Comparison of ENCODE assay signal across 20 cellular contexts in genomic region chr19:35126624-35126959, GRCh38. TPM values are rescaled to one million over a fixed set of nuclear protein-coding genes. Genes with fewer than 3 reads are reported as not detected.
DNase-seq lines count a peak whose midpoint lies in the region; ATAC-seq, FAIRE-seq and TF ChIP-seq lines count a peak whose summit lies in the region.
"Had no signal": no experiment of that assay in that cellular context is flagged by ENCODE, and none has a peak within 500 bp of the region (broad histone marks: within the 10 kb centered on the region; RNA-seq: fewer than 3 reads in every experiment).

No MANE protein-coding gene starts in this region.

- 93% methylated on average over 19 of the region's 20 CpGs; no CpG with 5 or more reads in 1 of the 2 experiments for WGBS in H1 (ENCODE audit: extremely low coverage in 1 of 2, insufficient coverage in 1 of 2, insufficient read length in 1 of 2, insufficient replicate concordance in 2 of 2, low coverage in 1 of 2, low lambda C conversion rate in 2 of 2, missing lambda C conversion rate in 1 of 2), 2 experiments
- no CpG with 5 or more reads among the region's 20 CpGs for WGBS in suprapubic skin

- H2BK15ac ChIP-seq in H1 (ENCODE audit: low read length), result no peak overlapping the region

- H3K9ac ChIP-seq in H1 (replicated peaks in 1 of 4; ENCODE audit: extremely low read depth in 1 of 4, low read depth in 3 of 4, low read length in 3 of 4) (no peak overlapping the region), neural progenitor cell (no peak overlapping the region)

- H3K27ac Mint-ChIP-seq in neural progenitor cell, result no peak overlapping the region
- H3K27ac Mint-ChIP-seq: activated naive CD8-positive, alpha-beta T cell treated with anti-CD3 and anti-CD28 coated beads, Interleukin-2, amount 10 ng/mL, durations not matched to agents 7 days and 5 days; activated T-cell treated with anti-CD3 and anti-CD28 coated beads, Interleukin-2, amount 50 U/mL, for 72 hours had no signal

- no peak for ATAC-seq in HG02763 (IDR thresholded peaks at IDR 0.05; ENCODE audit: unreplicated experiment)
- ATAC-seq: activated CD8-positive, alpha-beta T cell treated with anti-CD3 and anti-CD28 coated beads, Interleukin-2, amount 10 ng/mL, durations not matched to agents 7 days and 5 days; activated T-cell treated with anti-CD3 and anti-CD28 coated beads, Interleukin-2, amount 50 U/mL, for 72 hours; pancreas; stimulated activated memory B cell treated with anti-CD40 and anti-IgM and Interleukin-4, amounts not matched to agents 10 μg/mL and 1 μg/mL and 100 μg/mL, for 72 hours had no signal

- peak overlapping the region; percentile 83 for H4K8ac ChIP-seq in H1 (ENCODE audit: extremely low read depth, insufficient read depth, low read length)

- H4K91ac ChIP-seq in H1 (replicated peaks; ENCODE audit: insufficient read length, low read length), result no peak overlapping the region

- H3K18ac ChIP-seq in H1 (ENCODE audit: extremely low read depth, low read length), result peak overlapping the region; percentile 19; the same call in 1 of the 2 replicates

- no peaks in the 10 kb centered on the region for H3K79me1 ChIP-seq in H1 (ENCODE audit: low read depth, low read length)

- no peaks in the 10 kb centered on the region for H3K23me2 ChIP-seq in H1 (ENCODE audit: low read depth, low read length)

- CTCF ChIA-PET in H1 (lab: Charles Lee; ENCODE audit: partially characterized antibody), result interaction anchor here (0.6 to 3.1 kb wide), 4 partner anchors 10 to 743 kb away, joined by 3 to 22 read pairs (median 12); partner anchors contain the start of genes FXYD1 and LGI4

- H3K4ac ChIP-seq in H1 (replicated peaks; ENCODE audit: insufficient read length, low read depth, low read length), result no peak overlapping the region

- TF ChIP-seq POLR2A in H1 (IDR thresholded peaks at IDR 0.05; ENCODE audit: control extremely low read depth in 1 of 2, low read depth in 2 of 2, low read length in 2 of 2) (no peak), suprapubic skin (IDR thresholded peaks at IDR 0.05) (no peak), GM12891 (IDR thresholded peaks at IDR 0.05; ENCODE audit: low read depth, low read length) (no peak)

- H3K27ac ChIP-seq in H1 (ENCODE audit: low read depth, low read length) (no peak overlapping the region), neural progenitor cell (no peak overlapping the region), suprapubic skin (peak overlapping the region; percentile 95)
- H3K27ac ChIP-seq: pancreas had no signal

- POLR2A ChIA-PET in H1 (lab: Charles Lee; ENCODE audit: partially characterized antibody), result interaction anchor here (1.1 to 2.3 kb wide), 6 partner anchors 10 to 75 kb away, joined by 3 to 7 read pairs (median 4); partner anchors contain the start of gene FXYD3

- DNase-seq in H7 (peak; percentile 71), H1 (ENCODE audit: low read depth in 1 of 2, low spot score in 2 of 2) (no peak), neural progenitor cell (ENCODE audit: low spot score) (peak; percentile 9), suprapubic skin (ENCODE audit: low spot score in 2 of 2) (no peak), GM12891 (ENCODE audit: insufficient read length, low spot score) (no peak), NCI-H1105 treated with DMSO at 0.1 percent for 48 hours (lab: John Stamatoyannopoulos, UW) (no peak)
- no peak for DNase-seq in central memory CD4-positive, alpha-beta T cell
- DNase-seq: activated CD8-positive, alpha-beta T cell treated with anti-CD3 and anti-CD28 coated beads, Interleukin-2, amount 10 ng/mL, durations not matched to agents 7 days and 5 days; activated naive CD8-positive, alpha-beta T cell treated with anti-CD3 and anti-CD28 coated beads, Interleukin-2, amount 10 ng/mL, durations not matched to agents 7 days and 5 days; activated T-cell treated with anti-CD3 and anti-CD28 coated beads, Interleukin-2, amount 50 U/mL, for 72 hours; effector memory CD4-positive, alpha-beta T cell; IMR-90; NCI-H187 treated with DMSO at 0.1 percent for 48 hours; NCI-H446; pancreas; T-helper 1 cell had no signal

- no peak overlapping the region for H3K14ac ChIP-seq in H1 (ENCODE audit: insufficient read length)

- H3K4me3 Mint-ChIP-seq in neural progenitor cell, result no peak overlapping the region
- H3K4me3 Mint-ChIP-seq: activated CD8-positive, alpha-beta T cell treated with anti-CD3 and anti-CD28 coated beads, Interleukin-2, amount 10 ng/mL, durations not matched to agents 7 days and 5 days; activated naive CD8-positive, alpha-beta T cell treated with anti-CD3 and anti-CD28 coated beads, Interleukin-2, amount 10 ng/mL, durations not matched to agents 7 days and 5 days; activated T-cell treated with anti-CD3 and anti-CD28 coated beads, Interleukin-2, amount 50 U/mL, for 72 hours; stimulated activated memory B cell treated with anti-CD40 and anti-IgM and Interleukin-4, amounts not matched to agents 10 μg/mL and 1 μg/mL and 100 μg/mL, for 72 hours had no signal

- peaks cover 19% of the 10 kb centered on the region for H3K4me1 Mint-ChIP-seq in neural progenitor cell

- no peak overlapping the region for H3K23ac ChIP-seq in H1 (ENCODE audit: insufficient read length)

- H4K20me1 ChIP-seq in H1 (replicated peaks in 1 of 2; ENCODE audit: control insufficient read depth in 1 of 2, insufficient read depth in 2 of 2, low read length in 2 of 2) (no peaks in the 10 kb centered on the region), neural progenitor cell (ENCODE audit: low read depth) (no peaks in the 10 kb centered on the region)

- H3K4me2 ChIP-seq in H1 (ENCODE audit: insufficient read depth in 1 of 2, low read depth in 2 of 2, low read length in 2 of 2) (no peak overlapping the region), neural progenitor cell (no peak overlapping the region)

- peaks cover 3% of the 10 kb centered on the region for H3F3A ChIP-seq in neural progenitor cell (ENCODE audit: low read depth)

- TF ChIP-seq CTCF in H1 (IDR thresholded peaks at IDR 0.05; ENCODE audit: control extremely low read depth in 1 of 3, insufficient read depth in 1 of 3, low read depth in 1 of 3, low read length in 3 of 3) (no peak), neural progenitor cell (IDR thresholded peaks at IDR 0.05) (no peak), suprapubic skin (IDR thresholded peaks at IDR 0.05) (no peak)

- H3K56ac ChIP-seq in H1 (replicated peaks; ENCODE audit: insufficient read length, low read depth, low read length), result no peak overlapping the region

- H3K4me3 ChIP-seq in H7 (ENCODE audit: insufficient read depth, low read depth, low read length) (no peak overlapping the region), H1 (ENCODE audit: extremely low read depth in 1 of 4, insufficient read depth in 2 of 4, low read depth in 3 of 4, low read length in 4 of 4) (no peak overlapping the region), neural progenitor cell (no peak overlapping the region), suprapubic skin (peak overlapping the region; percentile 4)
- H3K4me3 ChIP-seq: pancreas had no signal

- no peak overlapping the region for H2BK120ac ChIP-seq in H1 (replicated peaks; ENCODE audit: low read depth, low read length)

- FAIRE-seq in H1 (lab: Jason Lieb, UNC), result no peak
- FAIRE-seq in GM12891 (lab: Jason Lieb, UNC), result no peak
- FAIRE-seq: pancreas had no signal

- no peak overlapping the region for H4K5ac ChIP-seq in H1 (ENCODE audit: insufficient read length, low read depth, low read length)

- H3K27me3 Mint-ChIP-seq in neural progenitor cell (ENCODE audit: insufficient read depth, low read depth), result peaks cover 2% of the 10 kb centered on the region
- H3K27me3 Mint-ChIP-seq: activated naive CD8-positive, alpha-beta T cell treated with anti-CD3 and anti-CD28 coated beads, Interleukin-2, amount 10 ng/mL, durations not matched to agents 7 days and 5 days; stimulated activated memory B cell treated with anti-CD40 and anti-IgM and Interleukin-4, amounts not matched to agents 10 μg/mL and 1 μg/mL and 100 μg/mL, for 72 hours had no signal

- no peak overlapping the region; the same call in 1 of the 2 replicates for H2AFZ ChIP-seq in H1 (ENCODE audit: low read length)
- H2AFZ ChIP-seq in neural progenitor cell (replicated peaks), result no peak overlapping the region

- H2BK5ac ChIP-seq in H1 (ENCODE audit: low read depth, low read length), result no peak overlapping the region

- H3K36me3 Mint-ChIP-seq in neural progenitor cell, result no peaks in the 10 kb centered on the region
- H3K36me3 Mint-ChIP-seq: activated naive CD8-positive, alpha-beta T cell treated with anti-CD3 and anti-CD28 coated beads, Interleukin-2, amount 10 ng/mL, durations not matched to agents 7 days and 5 days; stimulated activated memory B cell treated with anti-CD40 and anti-IgM and Interleukin-4, amounts not matched to agents 10 μg/mL and 1 μg/mL and 100 μg/mL, for 72 hours had no signal

- H3K27me3 ChIP-seq in H7 (ENCODE audit: control insufficient read depth, insufficient read depth, low read length) (no peaks in the 10 kb centered on the region), H1 (replicated peaks in 1 of 4; ENCODE audit: control insufficient read depth in 3 of 4, extremely low read depth in 1 of 4, insufficient read depth in 3 of 4, low read length in 3 of 4) (no peaks in the 10 kb centered on the region; a peak in 1 of 7 replicates), neural progenitor cell (no peaks in the 10 kb centered on the region), suprapubic skin (no peaks in the 10 kb centered on the region)
- H3K27me3 ChIP-seq: pancreas had no signal

- no peaks in the 10 kb centered on the region for H3K9me3 Mint-ChIP-seq in neural progenitor cell
- H3K9me3 Mint-ChIP-seq: activated naive CD8-positive, alpha-beta T cell treated with anti-CD3 and anti-CD28 coated beads, Interleukin-2, amount 10 ng/mL, durations not matched to agents 7 days and 5 days; activated T-cell treated with anti-CD3 and anti-CD28 coated beads, Interleukin-2, amount 50 U/mL, for 72 hours; stimulated activated memory B cell treated with anti-CD40 and anti-IgM and Interleukin-4, amounts not matched to agents 10 μg/mL and 1 μg/mL and 100 μg/mL, for 72 hours had no signal

- no peak for TF ChIP-seq RAD21 in H1 (IDR thresholded peaks at IDR 0.05 in 1 of 2, conservative IDR thresholded peaks at IDR 0.05 in 1 of 2; ENCODE audit: low read depth in 2 of 2, low read length in 2 of 2)

- H3K79me2 ChIP-seq in H1 (ENCODE audit: control insufficient read depth in 1 of 2, insufficient read depth in 2 of 2, low read length in 2 of 2) (no peaks in the 10 kb centered on the region), neural progenitor cell (ENCODE audit: low read depth) (no peaks in the 10 kb centered on the region)

- H2BK12ac ChIP-seq in H1 (ENCODE audit: low read depth, low read length), result no peak overlapping the region

- no peak overlapping the region for H2BK20ac ChIP-seq in H1 (ENCODE audit: low read length)

- H3K36me3 ChIP-seq in H7 (replicated peaks; ENCODE audit: control insufficient read depth, insufficient read depth, low read length), result no peaks in the 10 kb centered on the region
- H3K36me3 ChIP-seq in H1 (ENCODE audit: control insufficient read depth in 2 of 4, insufficient read depth in 4 of 4, low read length in 3 of 4), result no peaks in the 10 kb centered on the region
- H3K36me3 ChIP-seq in neural progenitor cell, result no peaks in the 10 kb centered on the region
- H3K36me3 ChIP-seq in suprapubic skin, result peaks cover 2% of the 10 kb centered on the region
- H3K36me3 ChIP-seq: pancreas had no signal

- H3K9me3 ChIP-seq in H1 (ENCODE audit: insufficient read depth in 2 of 2, low read depth in 1 of 2, low read length in 1 of 2) (no peaks in the 10 kb centered on the region), neural progenitor cell (ENCODE audit: low read depth) (no peaks in the 10 kb centered on the region), suprapubic skin (no peaks in the 10 kb centered on the region)
- H3K9me3 ChIP-seq: pancreas had no signal

- TF ChIP-seq EP300 in H1 (IDR thresholded peaks at IDR 0.05; ENCODE audit: borderline replicate concordance in 1 of 2, low read depth in 2 of 2, low read length in 2 of 2) (no peak), suprapubic skin (IDR thresholded peaks at IDR 0.05) (no peak)

- H3K4me1 ChIP-seq in H1 (replicated peaks in 1 of 4; ENCODE audit: control insufficient read depth in 3 of 4, insufficient read depth in 4 of 4, low read length in 3 of 4), result peaks cover 2 to 9% (median 6%) of the 10 kb centered on the region in 4 experiments; a peak in 5 of 7 replicates
- peaks cover 15% of the 10 kb centered on the region for H3K4me1 ChIP-seq in neural progenitor cell
- peaks cover 83% of the 10 kb centered on the region for H3K4me1 ChIP-seq in suprapubic skin

- H2AK5ac ChIP-seq in H1 (ENCODE audit: low read depth, low read length), result 0 out of 2 replicates have a peak overlapping the region, but pooled peaks have one; percentile 70

RNA-seq across cellular contexts. Expression of gene LGI4, which starts 8.3 kb away (rescaled TPM):
- total RNA-seq in H7 (2014; rRNA removed; shearing (Covaris generic)), result 2.9 and 10.4 TPM in 2 replicates
- 2.0 and 2.9 TPM in 2 replicates for total RNA-seq in H1 (2021; fragmentation: NEBNext Ultra II Directional; extraction: Animal tissue kit (Norgen Biotek cat#: 25700))
- 8.2 and 9.4 TPM in 2 replicates for polyA plus RNA-seq in H1 (2011; rRNA removed)
- polyA plus RNA-seq in H1 (2011; cell fraction: cytosol; rRNA removed), result 9.4 TPM
- 32.9 TPM for polyA plus RNA-seq in H1 (2011; cell fraction: nucleus; rRNA removed)
- polyA plus RNA-seq in H1 (2012, experiment 1 of 2), result 5.6 to 9.8 TPM (median 8.1 TPM) in 4 replicates
- 2.6 TPM for polyA plus RNA-seq in H1 (2012, experiment 2 of 2)
- polyA plus RNA-seq in H1 (2013, experiment 1 of 2), result 2.1 TPM
- polyA plus RNA-seq in H1 (2013, experiment 2 of 2), result 2.1 TPM
- 0.88 and 2.1 TPM in 2 replicates for polyA minus RNA-seq in H1 (2011; rRNA and poly(A)+ RNA removed)
- 0.66 TPM for polyA minus RNA-seq in H1 (2011; cell fraction: cytosol; rRNA and poly(A)+ RNA removed)
- 4.2 TPM for polyA minus RNA-seq in H1 (2011; cell fraction: nucleus; rRNA and poly(A)+ RNA removed)
- total RNA-seq in neural progenitor cell (ENCODE audit: low replicate concordance), result 0.81 TPM in 1 of 2 replicates, not detected in the other
- 10 to 100 TPM in 1 of 4 donors, 1 to 10 TPM in 3; 4.3 to 11.8 (median 7.8) TPM for total RNA-seq in suprapubic skin
- polyA plus RNA-seq in GM12891 (2012; ENCODE audit: low read depth, missing spikeins), result not detected
- total RNA-seq: IMR-90, kidney epithelial cell had no signal

RNA-seq across cellular contexts. Expression of gene FXYD3, which starts 11.0 kb away (rescaled TPM):
- total RNA-seq in H7 (2014; rRNA removed; shearing (Covaris generic)), result not detected in 2 replicates
- 0.86 TPM in 1 of 2 replicates, not detected in the other for total RNA-seq in H1 (2021; fragmentation: NEBNext Ultra II Directional; extraction: Animal tissue kit (Norgen Biotek cat#: 25700))
- 0.09 and 0.33 TPM in 2 replicates for polyA plus RNA-seq in H1 (2011; rRNA removed)
- 0.22 TPM for polyA plus RNA-seq in H1 (2011; cell fraction: cytosol; rRNA removed)
- 0.66 TPM for polyA plus RNA-seq in H1 (2011; cell fraction: nucleus; rRNA removed)
- polyA plus RNA-seq in H1 (2012, experiment 1 of 2), result 0.41 to 0.76 TPM (median 0.57 TPM) in 3 of 4 replicates, not detected in the other
- polyA plus RNA-seq in H1 (2012, experiment 2 of 2), result not detected
- 0.10 TPM for polyA plus RNA-seq in H1 (2013, experiment 1 of 2)
- 0.37 TPM for polyA plus RNA-seq in H1 (2013, experiment 2 of 2)
- polyA minus RNA-seq in H1 (2011; rRNA and poly(A)+ RNA removed), result 1.5 TPM in 1 of 2 replicates, not detected in the other
- polyA minus RNA-seq in H1 (2011; cell fraction: cytosol; rRNA and poly(A)+ RNA removed), result not detected
- not detected for polyA minus RNA-seq in H1 (2011; cell fraction: nucleus; rRNA and poly(A)+ RNA removed)
- total RNA-seq in neural progenitor cell (ENCODE audit: low replicate concordance) (not detected in 2 replicates), suprapubic skin (100 to 1,000 TPM; 383 to 765 (median 575) TPM)
- polyA plus RNA-seq in GM12891 (2012; ENCODE audit: low read depth, missing spikeins), result not detected
- total RNA-seq: activated CD8-positive, alpha-beta T cell treated with anti-CD3 and anti-CD28 coated beads, Interleukin-2, amount 10 ng/mL, durations not matched to agents 7 days and 5 days; activated naive CD8-positive, alpha-beta T cell treated with anti-CD3 and anti-CD28 coated beads, Interleukin-2, amount 10 ng/mL, durations not matched to agents 7 days and 5 days; activated T-cell treated with anti-CD3 and anti-CD28 coated beads, Interleukin-2, amount 50 U/mL, for 72 hours; IMR-90; mononuclear cell had no signal
- polyA plus RNA-seq: IMR-90 had no signal

RNA-seq across cellular contexts. Expression of gene FXYD1, which starts 12.0 kb away (rescaled TPM):
- total RNA-seq in H7 (2014; rRNA removed; shearing (Covaris generic)), result 5.0 and 6.1 TPM in 2 replicates
- total RNA-seq in H1 (2021; fragmentation: NEBNext Ultra II Directional; extraction: Animal tissue kit (Norgen Biotek cat#: 25700)), result 8.1 and 10.3 TPM in 2 replicates
- 1.6 and 3.3 TPM in 2 replicates for polyA plus RNA-seq in H1 (2011; rRNA removed)
- 2.7 TPM for polyA plus RNA-seq in H1 (2011; cell fraction: cytosol; rRNA removed)
- 6.7 TPM for polyA plus RNA-seq in H1 (2011; cell fraction: nucleus; rRNA removed)
- 7.4 to 19.9 TPM (median 15.6 TPM) in 4 replicates for polyA plus RNA-seq in H1 (2012, experiment 1 of 2)
- 4.1 TPM for polyA plus RNA-seq in H1 (2012, experiment 2 of 2)
- 10.4 TPM for polyA plus RNA-seq in H1 (2013, experiment 1 of 2)
- 10.3 TPM for polyA plus RNA-seq in H1 (2013, experiment 2 of 2)
- 0.49 and 0.69 TPM in 2 replicates for polyA minus RNA-seq in H1 (2011; rRNA and poly(A)+ RNA removed)
- 2.1 TPM for polyA minus RNA-seq in H1 (2011; cell fraction: cytosol; rRNA and poly(A)+ RNA removed)
- 4.1 TPM for polyA minus RNA-seq in H1 (2011; cell fraction: nucleus; rRNA and poly(A)+ RNA removed)
- total RNA-seq in neural progenitor cell (ENCODE audit: low replicate concordance) (0.46 TPM in 1 of 2 replicates, not detected in the other), suprapubic skin (10 to 100 TPM in 1 of 4 donors, 1 to 10 TPM in 3; 2.0 to 10.9 (median 6.7) TPM)
- polyA plus RNA-seq in GM12891 (2012; ENCODE audit: low read depth, missing spikeins), result 0.21 TPM
- total RNA-seq: activated naive CD8-positive, alpha-beta T cell treated with anti-CD3 and anti-CD28 coated beads, Interleukin-2, amount 10 ng/mL, durations not matched to agents 7 days and 5 days; kidney epithelial cell had no signal

RNA-seq across cellular contexts. Expression of gene FXYD7, which starts 16.5 kb away (rescaled TPM):
- 1.3 and 1.8 TPM in 2 replicates for total RNA-seq in H7 (2014; rRNA removed; shearing (Covaris generic))
- total RNA-seq in H1 (2021; fragmentation: NEBNext Ultra II Directional; extraction: Animal tissue kit (Norgen Biotek cat#: 25700)), result 14.3 and 15.4 TPM in 2 replicates
- 12.1 and 17.5 TPM in 2 replicates for polyA plus RNA-seq in H1 (2011; rRNA removed)
- 9.0 TPM for polyA plus RNA-seq in H1 (2011; cell fraction: cytosol; rRNA removed)
- 18.6 TPM for polyA plus RNA-seq in H1 (2011; cell fraction: nucleus; rRNA removed)
- 20.2 to 24.4 TPM (median 21.9 TPM) in 4 replicates for polyA plus RNA-seq in H1 (2012, experiment 1 of 2)
- polyA plus RNA-seq in H1 (2012, experiment 2 of 2), result 20.8 TPM
- polyA plus RNA-seq in H1 (2013, experiment 1 of 2), result 22.7 TPM
- 23.8 TPM for polyA plus RNA-seq in H1 (2013, experiment 2 of 2)
- polyA minus RNA-seq in H1 (2011; rRNA and poly(A)+ RNA removed), result 2.2 and 3.6 TPM in 2 replicates
- 1.5 TPM for polyA minus RNA-seq in H1 (2011; cell fraction: cytosol; rRNA and poly(A)+ RNA removed)
- 3.2 TPM for polyA minus RNA-seq in H1 (2011; cell fraction: nucleus; rRNA and poly(A)+ RNA removed)
- total RNA-seq in neural progenitor cell (ENCODE audit: low replicate concordance) (0.13 and 0.56 TPM in 2 replicates), suprapubic skin (1 to 10 TPM in 1 of 4 donors, not detected in 3; 2.2 TPM)
- polyA plus RNA-seq in GM12891 (2012; ENCODE audit: low read depth, missing spikeins), result not detected
- total RNA-seq: IMR-90, kidney epithelial cell had no signal

RNA-seq across cellular contexts. Expression of gene FXYD5, which starts 27.9 kb away (rescaled TPM):
- 101 and 115 TPM in 2 replicates for total RNA-seq in H7 (2014; rRNA removed; shearing (Covaris generic))
- total RNA-seq in H1 (2021; fragmentation: NEBNext Ultra II Directional; extraction: Animal tissue kit (Norgen Biotek cat#: 25700)), result 99.0 and 104 TPM in 2 replicates
- 167 and 191 TPM in 2 replicates for polyA plus RNA-seq in H1 (2011; rRNA removed)
- 117 TPM for polyA plus RNA-seq in H1 (2011; cell fraction: cytosol; rRNA removed)
- 131 TPM for polyA plus RNA-seq in H1 (2011; cell fraction: nucleus; rRNA removed)
- polyA plus RNA-seq in H1 (2012, experiment 1 of 2), result 113 to 185 TPM (median 177 TPM) in 4 replicates
- 175 TPM for polyA plus RNA-seq in H1 (2012, experiment 2 of 2)
- 277 TPM for polyA plus RNA-seq in H1 (2013, experiment 1 of 2)
- 347 TPM for polyA plus RNA-seq in H1 (2013, experiment 2 of 2)
- 89.3 and 107 TPM in 2 replicates for polyA minus RNA-seq in H1 (2011; rRNA and poly(A)+ RNA removed)
- 89.5 TPM for polyA minus RNA-seq in H1 (2011; cell fraction: cytosol; rRNA and poly(A)+ RNA removed)
- polyA minus RNA-seq in H1 (2011; cell fraction: nucleus; rRNA and poly(A)+ RNA removed), result 51.4 TPM
- total RNA-seq in neural progenitor cell (ENCODE audit: low replicate concordance), result 7.8 and 11.6 TPM in 2 replicates
- total RNA-seq in suprapubic skin, result 10 to 100 TPM; 29.8 to 64.8 (median 37.7) TPM
- polyA plus RNA-seq in GM12891 (2012; ENCODE audit: low read depth, missing spikeins), result 86.7 TPM

Comparison
In these comparisons a context has a peak if more than half of its experiments do, and no peak if none do; other contexts are left out.
1. DNase-seq: peak in H7 (single experiment) and neural progenitor cell (single experiment); none in H1 (0 of 2), suprapubic skin (0 of 2), GM12891 (single experiment), central memory CD4-positive, alpha-beta T cell (single experiment) and NCI-H1105 treated with DMSO at 0.1 percent for 48 hours (single experiment).
2. RNA of gene FXYD3, which starts 11.0 kb away (total RNA-seq): 383 to 765 TPM in suprapubic skin; 0.86 TPM in H1, not detected in H7 and not detected in neural progenitor cell; every median in the first group is over 100 times any median in the second.